In genomic region chr3:146801492-146801891, GRCh38 we compare ENCODE assay signal across 29 cellular contexts.
"Had no signal": no experiment of that assay in that cellular context is flagged by ENCODE, and none has a peak within 500 bp of the region (broad histone marks: within the 10 kb centered on the region; RNA-seq: fewer than 3 reads in every experiment).

No MANE protein-coding gene starts in this region.

- H3K36me3 ChIP-seq: ascending aorta, lower lobe of right lung, pancreas, prostate gland, uterus had no signal

- H3K36me3 Mint-ChIP-seq: activated naive CD4-positive, alpha-beta T cell treated with anti-CD3 and anti-CD28 coated beads, Interleukin-2, amount 10 ng/mL, durations not matched to agents 7 days and 5 days; activated naive CD8-positive, alpha-beta T cell treated with anti-CD3 and anti-CD28 coated beads, Interleukin-2, amount 10 ng/mL, durations not matched to agents 7 days and 5 days; natural killer cell treated with Interleukin-12 subunit alpha and Interleukin-12 subunit beta and Interleukin-15 and Interleukin-18, amount 100 ng/mL, for 72 hours; stimulated activated effector memory CD8-positive, alpha-beta T cell treated with anti-CD3 and anti-CD28 coated beads, Interleukin-12 subunit alpha, Interleukin-12 subunit beta, amount 100 ng/mL, for 72 hours; type B pancreatic cell had no signal

- H3K27me3 ChIP-seq: ascending aorta, pancreas, uterus had no signal

- H3K4me3 ChIP-seq: ascending aorta, lower lobe of right lung, pancreas, prostate gland, skin epidermis, uterus had no signal

- ATAC-seq: effector memory CD8-positive, alpha-beta T cell; esophagus mucosa; left lobe of liver; lower lobe of right lung; natural killer cell treated with Interleukin-12 subunit alpha and Interleukin-12 subunit beta and Interleukin-15 and Interleukin-18, amount 100 ng/mL, for 72 hours; pancreas; sciatic nerve; stimulated activated effector memory CD8-positive, alpha-beta T cell treated with anti-CD3 and anti-CD28 coated beads, Interleukin-12 subunit alpha, Interleukin-12 subunit beta, amount 100 ng/mL, for 72 hours had no signal

- H3K9me3 ChIP-seq: ascending aorta, lower lobe of right lung, pancreas, prostate gland, uterus had no signal

- DNase-seq: activated CD4-positive, alpha-beta memory T cell treated with anti-CD3 and anti-CD28 coated beads, Interleukin-2, amount 10 ng/mL, durations not matched to agents 7 days and 5 days; activated CD4-positive, alpha-beta T cell treated with anti-CD3 and anti-CD28 coated beads, Interleukin-2, amount 10 ng/mL, durations not matched to agents 24 days and 14 days; activated CD4-positive, CD25-positive, alpha-beta regulatory T cell treated with anti-CD3 and anti-CD28 coated beads, Interleukin-2, amount 50 U/mL, for 72 hours; activated CD8-positive, alpha-beta memory T cell treated with anti-CD3 and anti-CD28 coated beads, Interleukin-2, amount 50 U/mL, for 48 hours; activated gamma-delta T cell; activated naive CD4-positive, alpha-beta T cell treated with anti-CD3 and anti-CD28 coated beads, Interleukin-2, amount 10 ng/mL, durations not matched to agents 7 days and 5 days; activated naive CD8-positive, alpha-beta T cell treated with anti-CD3 and anti-CD28 coated beads, Interleukin-2, amount 10 ng/mL, durations not matched to agents 7 days and 5 days; activated T-cell treated with anti-CD3 and anti-CD28 coated beads, Interleukin-2, amount 50 U/mL, for 24 hours; caudate nucleus; cortex of kidney; effector memory CD8-positive, alpha-beta T cell; foreskin melanocyte; kidney glomerular epithelial cell; lower lobe of right lung; mesenchymal stem cell; pancreas; retina; stimulated activated CD4-positive, alpha-beta T cell treated with anti-CD3 and anti-CD28 coated beads, Interleukin-4, amount 100 ng/mL, for 24 hours; uterus had no signal

- H3K4me3 Mint-ChIP-seq: activated CD4-positive, alpha-beta memory T cell treated with anti-CD3 and anti-CD28 coated beads, Interleukin-2, amount 10 ng/mL, durations not matched to agents 7 days and 5 days; activated CD4-positive, alpha-beta T cell treated with anti-CD3 and anti-CD28 coated beads, Interleukin-2, amount 10 ng/mL, durations not matched to agents 24 days and 14 days; activated naive CD4-positive, alpha-beta T cell treated with anti-CD3 and anti-CD28 coated beads, Interleukin-2, amount 10 ng/mL, durations not matched to agents 7 days and 5 days; activated naive CD8-positive, alpha-beta T cell treated with anti-CD3 and anti-CD28 coated beads, Interleukin-2, amount 10 ng/mL, durations not matched to agents 7 days and 5 days; activated T-cell treated with anti-CD3 and anti-CD28 coated beads, Interleukin-2, amount 50 U/mL, for 24 hours; effector memory CD8-positive, alpha-beta T cell; natural killer cell treated with Interleukin-12 subunit alpha and Interleukin-12 subunit beta and Interleukin-15 and Interleukin-18, amount 100 ng/mL, for 72 hours; stimulated activated effector memory CD8-positive, alpha-beta T cell treated with anti-CD3 and anti-CD28 coated beads, Interleukin-12 subunit alpha, Interleukin-12 subunit beta, amount 100 ng/mL, for 72 hours; stimulated activated naive CD8-positive, alpha-beta T cell treated with anti-CD3 and anti-CD28 coated beads, Interleukin-15, Interleukin-2, amounts not matched to agents 100 ng/mL and 50 ng/mL, for 24 hours; type B pancreatic cell had no signal

- H3K27ac Mint-ChIP-seq: activated CD4-positive, alpha-beta memory T cell treated with anti-CD3 and anti-CD28 coated beads, Interleukin-2, amount 10 ng/mL, durations not matched to agents 7 days and 5 days; activated CD4-positive, alpha-beta T cell treated with anti-CD3 and anti-CD28 coated beads, Interleukin-2, amount 10 ng/mL, durations not matched to agents 24 days and 14 days; activated naive CD4-positive, alpha-beta T cell treated with anti-CD3 and anti-CD28 coated beads, Interleukin-2, amount 10 ng/mL, durations not matched to agents 7 days and 5 days; activated naive CD8-positive, alpha-beta T cell treated with anti-CD3 and anti-CD28 coated beads, Interleukin-2, amount 10 ng/mL, durations not matched to agents 7 days and 5 days; activated T-cell treated with anti-CD3 and anti-CD28 coated beads, Interleukin-2, amount 50 U/mL, for 24 hours; effector memory CD8-positive, alpha-beta T cell; natural killer cell treated with Interleukin-12 subunit alpha and Interleukin-12 subunit beta and Interleukin-15 and Interleukin-18, amount 100 ng/mL, for 72 hours; stimulated activated effector memory CD8-positive, alpha-beta T cell treated with anti-CD3 and anti-CD28 coated beads, Interleukin-12 subunit alpha, Interleukin-12 subunit beta, amount 100 ng/mL, for 72 hours; stimulated activated naive CD8-positive, alpha-beta T cell treated with anti-CD3 and anti-CD28 coated beads, Interleukin-15, Interleukin-2, amounts not matched to agents 100 ng/mL and 50 ng/mL, for 24 hours; type B pancreatic cell had no signal

- H3K9me3 Mint-ChIP-seq: activated CD4-positive, alpha-beta T cell treated with anti-CD3 and anti-CD28 coated beads, Interleukin-2, amount 10 ng/mL, durations not matched to agents 24 days and 14 days; activated naive CD4-positive, alpha-beta T cell treated with anti-CD3 and anti-CD28 coated beads, Interleukin-2, amount 10 ng/mL, durations not matched to agents 7 days and 5 days; activated naive CD8-positive, alpha-beta T cell treated with anti-CD3 and anti-CD28 coated beads, Interleukin-2, amount 10 ng/mL, durations not matched to agents 7 days and 5 days; activated T-cell treated with anti-CD3 and anti-CD28 coated beads, Interleukin-2, amount 50 U/mL, for 24 hours; stimulated activated naive CD8-positive, alpha-beta T cell treated with anti-CD3 and anti-CD28 coated beads, Interleukin-15, Interleukin-2, amounts not matched to agents 100 ng/mL and 50 ng/mL, for 24 hours; type B pancreatic cell had no signal

- H3K27me3 Mint-ChIP-seq: activated CD4-positive, alpha-beta memory T cell treated with anti-CD3 and anti-CD28 coated beads, Interleukin-2, amount 10 ng/mL, durations not matched to agents 7 days and 5 days; activated CD4-positive, alpha-beta T cell treated with anti-CD3 and anti-CD28 coated beads, Interleukin-2, amount 10 ng/mL, durations not matched to agents 24 days and 14 days; activated naive CD4-positive, alpha-beta T cell treated with anti-CD3 and anti-CD28 coated beads, Interleukin-2, amount 10 ng/mL, durations not matched to agents 7 days and 5 days; activated naive CD8-positive, alpha-beta T cell treated with anti-CD3 and anti-CD28 coated beads, Interleukin-2, amount 10 ng/mL, durations not matched to agents 7 days and 5 days; activated T-cell treated with anti-CD3 and anti-CD28 coated beads, Interleukin-2, amount 50 U/mL, for 24 hours; effector memory CD8-positive, alpha-beta T cell; natural killer cell treated with Interleukin-12 subunit alpha and Interleukin-12 subunit beta and Interleukin-15 and Interleukin-18, amount 100 ng/mL, for 72 hours; stimulated activated naive CD8-positive, alpha-beta T cell treated with anti-CD3 and anti-CD28 coated beads, Interleukin-15, Interleukin-2, amounts not matched to agents 100 ng/mL and 50 ng/mL, for 24 hours; type B pancreatic cell had no signal

- H3K27ac ChIP-seq: ascending aorta, lower lobe of right lung, pancreas, prostate gland, skin epidermis, uterus had no signal

- H3K4me1 Mint-ChIP-seq: activated CD4-positive, alpha-beta memory T cell treated with anti-CD3 and anti-CD28 coated beads, Interleukin-2, amount 10 ng/mL, durations not matched to agents 7 days and 5 days; activated CD4-positive, alpha-beta T cell treated with anti-CD3 and anti-CD28 coated beads, Interleukin-2, amount 10 ng/mL, durations not matched to agents 24 days and 14 days; activated naive CD4-positive, alpha-beta T cell treated with anti-CD3 and anti-CD28 coated beads, Interleukin-2, amount 10 ng/mL, durations not matched to agents 7 days and 5 days; activated naive CD8-positive, alpha-beta T cell treated with anti-CD3 and anti-CD28 coated beads, Interleukin-2, amount 10 ng/mL, durations not matched to agents 7 days and 5 days; stimulated activated effector memory CD8-positive, alpha-beta T cell treated with anti-CD3 and anti-CD28 coated beads, Interleukin-12 subunit alpha, Interleukin-12 subunit beta, amount 100 ng/mL, for 72 hours had no signal

- H3K4me1 ChIP-seq: ascending aorta, lower lobe of right lung, pancreas, prostate gland, uterus had no signal
